8 cellular contexts compared by ENCODE assay signal in the genomic region with DNA sequence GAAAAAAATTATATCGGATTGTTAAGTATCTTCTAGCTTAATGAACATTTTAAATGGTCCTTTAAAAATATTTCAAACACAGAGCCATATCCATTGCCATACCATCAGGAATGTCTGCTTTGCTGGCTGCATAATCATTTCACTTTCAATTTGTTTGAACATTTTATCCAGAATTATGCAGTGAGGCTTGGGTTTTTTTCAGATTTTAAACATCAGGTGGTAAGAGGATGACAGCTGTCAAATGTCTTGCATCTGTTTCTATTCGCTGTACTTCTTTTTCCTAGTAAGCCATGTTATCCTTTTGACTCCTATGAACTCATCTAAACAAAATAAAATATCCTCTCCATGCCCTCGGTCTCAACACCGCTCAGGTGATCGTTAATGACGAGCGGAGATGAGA. TPM values are rescaled to one million over a fixed set of nuclear protein-coding genes. Genes with fewer than 3 reads are reported as not detected.
DNase-seq lines count a peak whose midpoint lies in the region; ATAC-seq, FAIRE-seq and TF ChIP-seq lines count a peak whose summit lies in the region.

No MANE protein-coding gene starts in this region.

- H3K9me3 ChIP-seq in PC-3 (ENCODE audit: low read length) (no peaks in the 10 kb centered on the region), esophagus muscularis mucosa (no peaks in the 10 kb centered on the region)

- 7% methylated on average over 7 of the region's 7 CpGs for WGBS in esophagus muscularis mucosa

- H2AFZ ChIP-seq in PC-3 (ENCODE audit: low read length): peak overlapping the region; percentile 94

- H4K20me1 ChIP-seq in PC-3 (ENCODE audit: low read length): no peaks in the 10 kb centered on the region

- H3K4me2 ChIP-seq in PC-3 (ENCODE audit: low read length): peak overlapping the region; percentile 90

- BruUV-seq in PC-3 (replicated peaks; lab: Mats Ljungman, UMichigan): no TSS peak

- no peak for TF ChIP-seq CTCF in PC-3 (conservative IDR thresholded peaks at IDR 0.05; ENCODE audit: low read depth, low read length)
- no peak for TF ChIP-seq CTCF in esophagus muscularis mucosa (IDR thresholded peaks at IDR 0.05)

- TF ChIP-seq POLR2A in esophagus muscularis mucosa (IDR thresholded peaks at IDR 0.05; ENCODE audit: low read depth): no peak

- H3K4me3 ChIP-seq in PC-3 (ENCODE audit: low read length) (peak overlapping the region; percentile 94), esophagus muscularis mucosa (peak overlapping the region; percentile 82 to 95 (median 86)), rectal smooth muscle tissue (ENCODE audit: low read length) (peak overlapping the region; percentile 95)

- no peaks in the 10 kb centered on the region for H3F3A ChIP-seq in PC-3 (ENCODE audit: low read length, unreplicated experiment)

- H3K9ac ChIP-seq in PC-3 (ENCODE audit: low read length) (peak overlapping the region; percentile 90), rectal smooth muscle tissue (ENCODE audit: low read length) (no peak overlapping the region)

- H3K36me3 ChIP-seq in PC-3 (ENCODE audit: low read depth, low read length) (no peaks in the 10 kb centered on the region), esophagus muscularis mucosa (peaks cover 0 to 8% (median 0%) of the 10 kb centered on the region in 4 donors), rectal smooth muscle tissue (ENCODE audit: control insufficient read depth, insufficient read depth, low read length) (no peaks in the 10 kb centered on the region)

- intact Hi-C loops in PC-3 (cut with micrococcal nuclease) (no loop called here), esophagus muscularis mucosa (cut with DNase I) (loop anchor here (5.0 kb wide), 1 partner anchor 92 kb away; the partner anchor contains the start of genes LIAS and RPL9)

- no peaks in the 10 kb centered on the region for H3K9me2 ChIP-seq in PC-3 (replicated peaks; ENCODE audit: low read length)

- peaks cover 4% of the 10 kb centered on the region; the same call in 1 of the 2 replicates for H3K4me1 ChIP-seq in PC-3 (ENCODE audit: insufficient read depth, low read length)
- H3K4me1 ChIP-seq in esophagus muscularis mucosa: peaks cover 13 to 36% (median 30%) of the 10 kb centered on the region in 4 donors
- H3K4me1 ChIP-seq in rectal smooth muscle tissue (ENCODE audit: control insufficient read depth, insufficient read depth, low read length): no peaks in the 10 kb centered on the region

- H3K27ac ChIP-seq in PC-3 (ENCODE audit: low read length) (no peak overlapping the region), esophagus muscularis mucosa (replicated peaks in 1 of 4) (peak overlapping the region; percentile 86 to 91 (median 88)), rectal smooth muscle tissue (ENCODE audit: low read depth, low read length) (peak overlapping the region; percentile 87)

- FAIRE-seq in GM19239 (lab: Jason Lieb, UNC): peak; percentile 37

- H3K27me3 ChIP-seq in PC-3 (ENCODE audit: low read length): no peaks in the 10 kb centered on the region
- no peaks in the 10 kb centered on the region for H3K27me3 ChIP-seq in esophagus muscularis mucosa
- H3K27me3 ChIP-seq in rectal smooth muscle tissue (ENCODE audit: control insufficient read depth, insufficient read depth, low read length): no peaks in the 10 kb centered on the region

- POLR2A ChIA-PET in PC-3 (lab: Charles Lee; ENCODE audit: unreplicated experiment): no interaction called here

- ATAC-seq in PC-3 (no peak), HG03135 (IDR thresholded peaks at IDR 0.05; ENCODE audit: unreplicated experiment) (no peak), GM21381 (IDR thresholded peaks at IDR 0.05; ENCODE audit: unreplicated experiment) (no peak)

- CTCF ChIA-PET in PC-3 (lab: Charles Lee): interaction anchor here (0.7 kb wide), 1 partner anchor 81 kb away, joined by 7 read pairs; no protein-coding TSS in a partner anchor

- peaks cover 57% of the 10 kb centered on the region for H3K79me2 ChIP-seq in PC-3 (ENCODE audit: low read length)

- TF ChIP-seq EP300 in esophagus muscularis mucosa (IDR thresholded peaks at IDR 0.05): no peak

- no peak for DNase-seq in GM19239 (ENCODE audit: insufficient read length, low spot score)
- DNase-seq in PC-3: no peak
- DNase-seq in esophagus muscularis mucosa (ENCODE audit: extremely low spot score): no peak
- no peak for DNase-seq in NCI-H1694 (lab: John Stamatoyannopoulos, UW)
- DNase-seq in SKM-1 (lab: John Stamatoyannopoulos, UW; ENCODE audit: unreplicated experiment): no peak

RNA-seq across cellular contexts. Expression of gene RFC1, which starts 0.8 kb away (rescaled TPM):
- total RNA-seq in PC-3 (2014; rRNA removed) (43.9 and 51.6 TPM in 2 replicates), esophagus muscularis mucosa (10 to 100 TPM; 30.6 to 37.4 (median 33.9) TPM)

RNA-seq across cellular contexts. Expression of gene KLB, which starts 41.4 kb away (rescaled TPM):
- total RNA-seq in PC-3 (2014; rRNA removed): not detected in 2 replicates
- under 1 TPM in 1 of 4 donors, not detected in 3; under 0.01 TPM for total RNA-seq in esophagus muscularis mucosa
